ENCODE assay signal across 3 cellular contexts in genomic region chr1:188709146-188709545, GRCh38.
TF ChIP-seq lines count a peak whose summit lies in the region.

No MANE protein-coding gene starts in this region.

TF ChIP-seq in SK-N-SH, 30 proteins besides CTCF, POLR2A, EP300 and RAD21:
- TF ChIP-seq MXI1 (IDR thresholded peaks at IDR 0.05; ENCODE audit: low read depth, low read length) (no peak), EZH2phosphoT487 (IDR thresholded peaks at IDR 0.05; ENCODE audit: borderline replicate concordance, low read depth) (no peak), MEF2A (IDR thresholded peaks at IDR 0.05; ENCODE audit: borderline replicate concordance, low read depth) (no peak), CHD2 (IDR thresholded peaks at IDR 0.05; ENCODE audit: low read length, partially characterized antibody) (no peak), GABPA (IDR thresholded peaks at IDR 0.05; ENCODE audit: low read depth) (no peak), JUND (IDR thresholded peaks at IDR 0.05) (no peak), POLR2AphosphoS5 (IDR thresholded peaks at IDR 0.05; ENCODE audit: low read depth, low read length) (no peak), ZBTB33 (IDR thresholded peaks at IDR 0.05; ENCODE audit: borderline replicate concordance, low read depth) (no peak), SMC3 (IDR thresholded peaks at IDR 0.05; ENCODE audit: low read depth, low read length) (no peak), TAF1 (IDR thresholded peaks at IDR 0.05; ENCODE audit: borderline replicate concordance, low read depth, low read length) (no peak), GATA2 (CRISPR knock-in tag; IDR thresholded peaks at IDR 0.05) (no peak)
- TF ChIP-seq, protein P1, sequence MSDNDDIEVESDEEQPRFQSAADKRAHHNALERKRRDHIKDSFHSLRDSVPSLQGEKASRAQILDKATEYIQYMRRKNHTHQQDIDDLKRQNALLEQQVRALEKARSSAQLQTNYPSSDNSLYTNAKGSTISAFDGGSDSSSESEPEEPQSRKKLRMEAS (IDR thresholded peaks at IDR 0.05; ENCODE audit: low read depth): no peak

TF ChIP-seq in SK-N-SH treated with all-trans-retinoic acid at 6 μM for 48 hours, 23 proteins besides CTCF, POLR2A, EP300 and RAD21:
- TF ChIP-seq, protein P2, sequence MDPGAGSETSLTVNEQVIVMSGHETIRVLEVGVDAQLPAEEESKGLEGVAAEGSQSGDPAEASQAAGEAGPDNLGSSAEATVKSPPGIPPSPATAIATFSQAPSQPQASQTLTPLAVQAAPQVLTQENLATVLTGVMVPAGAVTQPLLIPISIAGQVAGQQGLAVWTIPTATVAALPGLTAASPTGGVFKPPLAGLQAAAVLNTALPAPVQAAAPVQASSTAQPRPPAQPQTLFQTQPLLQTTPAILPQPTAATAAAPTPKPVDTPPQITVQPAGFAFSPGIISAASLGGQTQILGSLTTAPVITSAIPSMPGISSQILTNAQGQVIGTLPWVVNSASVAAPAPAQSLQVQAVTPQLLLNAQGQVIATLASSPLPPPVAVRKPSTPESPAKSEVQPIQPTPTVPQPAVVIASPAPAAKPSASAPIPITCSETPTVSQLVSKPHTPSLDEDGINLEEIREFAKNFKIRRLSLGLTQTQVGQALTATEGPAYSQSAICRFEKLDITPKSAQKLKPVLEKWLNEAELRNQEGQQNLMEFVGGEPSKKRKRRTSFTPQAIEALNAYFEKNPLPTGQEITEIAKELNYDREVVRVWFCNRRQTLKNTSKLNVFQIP (CRISPR knock-in tag; IDR thresholded peaks at IDR 0.05; ENCODE audit: borderline replicate concordance, low read depth): no peak
- TF ChIP-seq RARB (CRISPR knock-in tag; IDR thresholded peaks at IDR 0.05) (no peak), ISL1 (CRISPR knock-in tag; IDR thresholded peaks at IDR 0.05) (no peak), BACH2 (CRISPR knock-in tag; IDR thresholded peaks at IDR 0.05; ENCODE audit: borderline replicate concordance) (no peak), ZNF70 (CRISPR knock-in tag; IDR thresholded peaks at IDR 0.05) (no peak), TCF4 (CRISPR knock-in tag; IDR thresholded peaks at IDR 0.05; ENCODE audit: borderline replicate concordance) (no peak), ARNTL (CRISPR knock-in tag; IDR thresholded peaks at IDR 0.05; ENCODE audit: borderline replicate concordance, low read depth) (no peak), SNAI2 (CRISPR knock-in tag; IDR thresholded peaks at IDR 0.05) (no peak), ZNF8 (CRISPR knock-in tag; IDR thresholded peaks at IDR 0.05) (no peak), OSR1 (CRISPR knock-in tag; IDR thresholded peaks at IDR 0.05) (no peak), ZC3H10 (CRISPR knock-in tag; IDR thresholded peaks at IDR 0.05) (no peak), GLIS3 (CRISPR knock-in tag; IDR thresholded peaks at IDR 0.05) (no peak), ZFP3 (CRISPR knock-in tag; IDR thresholded peaks at IDR 0.05) (no peak)
- TF ChIP-seq, protein P3, sequence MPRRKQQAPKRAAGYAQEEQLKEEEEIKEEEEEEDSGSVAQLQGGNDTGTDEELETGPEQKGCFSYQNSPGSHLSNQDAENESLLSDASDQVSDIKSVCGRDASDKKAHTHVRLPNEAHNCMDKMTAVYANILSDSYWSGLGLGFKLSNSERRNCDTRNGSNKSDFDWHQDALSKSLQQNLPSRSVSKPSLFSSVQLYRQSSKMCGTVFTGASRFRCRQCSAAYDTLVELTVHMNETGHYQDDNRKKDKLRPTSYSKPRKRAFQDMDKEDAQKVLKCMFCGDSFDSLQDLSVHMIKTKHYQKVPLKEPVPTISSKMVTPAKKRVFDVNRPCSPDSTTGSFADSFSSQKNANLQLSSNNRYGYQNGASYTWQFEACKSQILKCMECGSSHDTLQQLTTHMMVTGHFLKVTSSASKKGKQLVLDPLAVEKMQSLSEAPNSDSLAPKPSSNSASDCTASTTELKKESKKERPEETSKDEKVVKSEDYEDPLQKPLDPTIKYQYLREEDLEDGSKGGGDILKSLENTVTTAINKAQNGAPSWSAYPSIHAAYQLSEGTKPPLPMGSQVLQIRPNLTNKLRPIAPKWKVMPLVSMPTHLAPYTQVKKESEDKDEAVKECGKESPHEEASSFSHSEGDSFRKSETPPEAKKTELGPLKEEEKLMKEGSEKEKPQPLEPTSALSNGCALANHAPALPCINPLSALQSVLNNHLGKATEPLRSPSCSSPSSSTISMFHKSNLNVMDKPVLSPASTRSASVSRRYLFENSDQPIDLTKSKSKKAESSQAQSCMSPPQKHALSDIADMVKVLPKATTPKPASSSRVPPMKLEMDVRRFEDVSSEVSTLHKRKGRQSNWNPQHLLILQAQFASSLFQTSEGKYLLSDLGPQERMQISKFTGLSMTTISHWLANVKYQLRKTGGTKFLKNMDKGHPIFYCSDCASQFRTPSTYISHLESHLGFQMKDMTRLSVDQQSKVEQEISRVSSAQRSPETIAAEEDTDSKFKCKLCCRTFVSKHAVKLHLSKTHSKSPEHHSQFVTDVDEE (CRISPR knock-in tag; IDR thresholded peaks at IDR 0.05): no peak
- TF ChIP-seq, protein P4, sequence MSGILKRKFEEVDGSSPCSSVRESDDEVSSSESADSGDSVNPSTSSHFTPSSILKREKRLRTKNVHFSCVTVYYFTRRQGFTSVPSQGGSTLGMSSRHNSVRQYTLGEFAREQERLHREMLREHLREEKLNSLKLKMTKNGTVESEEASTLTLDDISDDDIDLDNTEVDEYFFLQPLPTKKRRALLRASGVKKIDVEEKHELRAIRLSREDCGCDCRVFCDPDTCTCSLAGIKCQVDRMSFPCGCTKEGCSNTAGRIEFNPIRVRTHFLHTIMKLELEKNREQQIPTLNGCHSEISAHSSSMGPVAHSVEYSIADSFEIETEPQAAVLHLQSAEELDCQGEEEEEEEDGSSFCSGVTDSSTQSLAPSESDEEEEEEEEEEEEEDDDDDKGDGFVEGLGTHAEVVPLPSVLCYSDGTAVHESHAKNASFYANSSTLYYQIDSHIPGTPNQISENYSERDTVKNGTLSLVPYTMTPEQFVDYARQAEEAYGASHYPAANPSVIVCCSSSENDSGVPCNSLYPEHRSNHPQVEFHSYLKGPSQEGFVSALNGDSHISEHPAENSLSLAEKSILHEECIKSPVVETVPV (CRISPR knock-in tag; IDR thresholded peaks at IDR 0.05): no peak
- TF ChIP-seq, protein P5, sequence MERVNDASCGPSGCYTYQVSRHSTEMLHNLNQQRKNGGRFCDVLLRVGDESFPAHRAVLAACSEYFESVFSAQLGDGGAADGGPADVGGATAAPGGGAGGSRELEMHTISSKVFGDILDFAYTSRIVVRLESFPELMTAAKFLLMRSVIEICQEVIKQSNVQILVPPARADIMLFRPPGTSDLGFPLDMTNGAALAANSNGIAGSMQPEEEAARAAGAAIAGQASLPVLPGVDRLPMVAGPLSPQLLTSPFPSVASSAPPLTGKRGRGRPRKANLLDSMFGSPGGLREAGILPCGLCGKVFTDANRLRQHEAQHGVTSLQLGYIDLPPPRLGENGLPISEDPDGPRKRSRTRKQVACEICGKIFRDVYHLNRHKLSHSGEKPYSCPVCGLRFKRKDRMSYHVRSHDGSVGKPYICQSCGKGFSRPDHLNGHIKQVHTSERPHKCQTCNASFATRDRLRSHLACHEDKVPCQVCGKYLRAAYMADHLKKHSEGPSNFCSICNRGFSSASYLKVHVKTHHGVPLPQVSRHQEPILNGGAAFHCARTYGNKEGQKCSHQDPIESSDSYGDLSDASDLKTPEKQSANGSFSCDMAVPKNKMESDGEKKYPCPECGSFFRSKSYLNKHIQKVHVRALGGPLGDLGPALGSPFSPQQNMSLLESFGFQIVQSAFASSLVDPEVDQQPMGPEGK (CRISPR knock-in tag; IDR thresholded peaks at IDR 0.05; ENCODE audit: borderline replicate concordance): no peak
TF ChIP-seq in SK-N-SH treated with all-trans-retinoic acid at 6 μM for 48 hours: peak in this region for 0.

TF ChIP-seq in endothelial cell of umbilical vein, 7 proteins besides CTCF, POLR2A, EP300 and RAD21:
- no peak for TF ChIP-seq GATA2 (IDR thresholded peaks at IDR 0.05; ENCODE audit: insufficient read depth, insufficient read length, low read depth, low read length)
- no peak for TF ChIP-seq EZH2 (IDR thresholded peaks at IDR 0.05; ENCODE audit: borderline replicate concordance, low read depth, low read length, severe bottlenecking)
- no peak for TF ChIP-seq JUN (IDR thresholded peaks at IDR 0.05; ENCODE audit: borderline replicate concordance, insufficient read depth, insufficient read length, low read depth)
- TF ChIP-seq POLR2AphosphoS5 (IDR thresholded peaks at IDR 0.05; ENCODE audit: insufficient read depth, low read depth, low read length): no peak
- TF ChIP-seq FOS (IDR thresholded peaks at IDR 0.05; ENCODE audit: borderline replicate concordance, insufficient read depth, low read length): no peak
- TF ChIP-seq, protein P1 (IDR thresholded peaks at IDR 0.05; ENCODE audit: insufficient read depth, insufficient read length): no peak
- TF ChIP-seq MYC (IDR thresholded peaks at IDR 0.05; ENCODE audit: low read depth, low read length): no peak
